17 cellular contexts compared by ENCODE assay signal in genomic region chr5:176916337-176916736, GRCh38. TPM values are rescaled to one million over a fixed set of nuclear protein-coding genes. Genes with fewer than 3 reads are reported as not detected.
"Had no signal": no experiment of that assay in that cellular context is flagged by ENCODE, and none has a peak within 500 bp of the region (broad histone marks: within the 10 kb centered on the region; RNA-seq: fewer than 3 reads in every experiment).

No MANE protein-coding gene starts in this region.

- H3K36me3 ChIP-seq: ovary, WERI-Rb-1 had no signal

- H3K27me3 ChIP-seq: hepatocyte, ovary, testis had no signal

- FAIRE-seq: kidney had no signal

- H3K27me3 Mint-ChIP-seq: activated CD4-positive, alpha-beta memory T cell treated with anti-CD3 and anti-CD28 coated beads, Interleukin-2, amount 10 ng/mL, durations not matched to agents 7 days and 5 days; activated CD4-positive, alpha-beta T cell treated with anti-CD3 and anti-CD28 coated beads for 36 hours; brain; stimulated activated naive CD8-positive, alpha-beta T cell treated with anti-CD3 and anti-CD28 coated beads, Interleukin-15, Interleukin-2, amounts not matched to agents 100 ng/mL and 50 ng/mL, for 24 hours had no signal

- H3K9me3 Mint-ChIP-seq: activated CD4-positive, alpha-beta memory T cell treated with anti-CD3 and anti-CD28 coated beads, Interleukin-2, amount 10 ng/mL, durations not matched to agents 7 days and 5 days; activated naive CD4-positive, alpha-beta T cell treated with anti-CD3 and anti-CD28 coated beads for 36 hours; brain; mesothelial cell of epicardium; neural crest cell; stimulated activated naive CD8-positive, alpha-beta T cell treated with anti-CD3 and anti-CD28 coated beads, Interleukin-15, Interleukin-2, amounts not matched to agents 100 ng/mL and 50 ng/mL, for 24 hours had no signal

- H3K27ac Mint-ChIP-seq: activated CD4-positive, alpha-beta memory T cell treated with anti-CD3 and anti-CD28 coated beads, Interleukin-2, amount 10 ng/mL, durations not matched to agents 7 days and 5 days; brain; mesothelial cell of epicardium had no signal

- ATAC-seq: activated CD4-positive, alpha-beta T cell treated with anti-CD3 and anti-CD28 coated beads for 36 hours had no signal

- H3K27ac ChIP-seq: hepatocyte, ovary, testis, WERI-Rb-1 had no signal

- H3K9me3 ChIP-seq: ovary, testis had no signal

- DNase-seq: activated CD4-positive, alpha-beta memory T cell treated with anti-CD3 and anti-CD28 coated beads, Interleukin-2, amount 10 ng/mL, durations not matched to agents 7 days and 5 days; activated CD4-positive, alpha-beta T cell treated with anti-CD3 and anti-CD28 coated beads for 36 hours; activated CD8-positive, alpha-beta memory T cell treated with anti-CD3 and anti-CD28 coated beads, Interleukin-2, amount 50 U/mL, for 48 hours; activated naive CD4-positive, alpha-beta T cell treated with anti-CD3 and anti-CD28 coated beads for 36 hours; effector memory CD4-positive, alpha-beta T cell; kidney; ovary; stimulated activated CD4-positive, alpha-beta T cell treated with anti-CD3 and anti-CD28 coated beads, Interleukin-2, amount 100 ng/mL, for 48 hours; testis; WERI-Rb-1 had no signal

- H3K4me3 ChIP-seq: hepatocyte, ovary, testis had no signal

- H3K4me1 ChIP-seq: testis had no signal

- H3K4me3 Mint-ChIP-seq: activated CD4-positive, alpha-beta memory T cell treated with anti-CD3 and anti-CD28 coated beads, Interleukin-2, amount 10 ng/mL, durations not matched to agents 7 days and 5 days; activated CD4-positive, alpha-beta T cell treated with anti-CD3 and anti-CD28 coated beads for 36 hours; activated naive CD4-positive, alpha-beta T cell treated with anti-CD3 and anti-CD28 coated beads for 36 hours; brain; mesothelial cell of epicardium; neural crest cell; stimulated activated naive CD8-positive, alpha-beta T cell treated with anti-CD3 and anti-CD28 coated beads, Interleukin-15, Interleukin-2, amounts not matched to agents 100 ng/mL and 50 ng/mL, for 24 hours had no signal

RNA-seq across cellular contexts. Expression of gene HK3, which starts 17.2 kb away (rescaled TPM):
- total RNA-seq: activated CD4-positive, alpha-beta T cell treated with anti-CD3 and anti-CD28 coated beads for 36 hours; activated naive CD4-positive, alpha-beta T cell treated with anti-CD3 and anti-CD28 coated beads for 36 hours; epithelial cell of proximal tubule; myocyte; neural crest cell had no signal
